In the genomic region with DNA sequence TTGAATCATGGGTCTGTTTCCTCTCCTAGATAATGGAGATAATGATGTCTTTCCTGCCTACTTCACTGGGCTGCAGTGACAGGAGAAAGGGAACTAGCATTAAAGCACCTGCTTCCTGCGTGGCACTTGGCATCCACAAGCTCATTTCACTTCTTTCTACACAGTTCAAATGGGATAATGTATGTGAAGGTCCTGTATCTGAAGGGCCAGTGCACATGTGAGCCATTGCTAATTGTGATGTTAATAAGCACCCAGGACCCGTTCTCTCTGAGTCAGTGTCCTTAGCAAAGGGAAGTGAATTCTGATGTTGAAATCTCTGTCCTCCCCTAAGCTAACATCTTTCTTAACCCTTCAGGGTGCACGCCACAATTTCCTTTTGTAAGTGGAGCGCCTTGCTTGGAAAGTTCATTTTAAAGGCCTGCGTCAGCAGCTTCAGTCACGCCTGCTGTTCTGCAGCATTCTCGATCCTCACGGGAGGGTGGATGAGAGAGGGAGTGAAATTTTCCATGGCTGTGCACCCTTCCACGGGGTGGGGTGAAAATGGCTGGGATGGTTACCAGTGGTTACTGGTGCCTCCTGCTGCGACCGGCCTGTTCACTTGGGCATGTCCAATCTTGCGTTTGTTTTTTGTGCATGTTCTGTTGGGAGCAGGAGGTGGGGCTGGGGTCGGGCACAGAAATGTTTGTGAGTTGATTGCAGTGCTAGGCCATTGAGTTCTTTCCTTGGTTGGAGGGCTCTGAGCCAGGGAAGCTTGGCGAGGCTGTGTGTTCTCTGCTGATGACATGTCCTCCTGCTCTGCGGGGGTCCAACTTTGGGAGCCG, we compare ENCODE assay signal across 8 cellular contexts. TPM values are rescaled to one million over a fixed set of nuclear protein-coding genes. Genes with fewer than 3 reads are reported as not detected.
DNase-seq lines count a peak whose midpoint lies in the region; ATAC-seq and TF ChIP-seq lines count a peak whose summit lies in the region.

No MANE protein-coding gene starts in this region.

- H3K9me3 ChIP-seq in endodermal cell (ENCODE audit: control insufficient read depth, low read length) (no peaks in the 10 kb centered on the region), muscle layer of colon (ENCODE audit: low read length) (no peaks in the 10 kb centered on the region)

- H3K4me3 Mint-ChIP-seq in endodermal cell = no peak overlapping the region
- H3K4me3 Mint-ChIP-seq in activated T-helper 2 cell treated with anti-CD3 and anti-CD28 coated beads, Interferon-gamma antibody, Interleukin-2, Interleukin-4, amounts not matched to agents 10 μg/mL and 5 μg/mL and 100 μg/mL, durations not matched to agents 14 hours and 24 hours and 36 hours (ENCODE audit: low read depth) = no peak overlapping the region

- intact Hi-C loops in activated T-helper 2 cell treated with anti-CD3 and anti-CD28 coated beads, Interferon-gamma antibody, Interleukin-2, Interleukin-4, amounts not matched to agents 10 μg/mL and 5 μg/mL and 100 μg/mL, durations not matched to agents 14 hours and 24 hours and 36 hours (cut with micrococcal nuclease) = no loop called here

- H3K27ac ChIP-seq in endodermal cell (ENCODE audit: low read depth, low read length) (peak overlapping the region; percentile 82), muscle layer of colon (ENCODE audit: low read depth, low read length) (peak overlapping the region; percentile 29)

- H3K27me3 Mint-ChIP-seq in endodermal cell (ENCODE audit: insufficient read depth) = no peaks in the 10 kb centered on the region
- no peaks in the 10 kb centered on the region for H3K27me3 Mint-ChIP-seq in activated T-helper 2 cell treated with anti-CD3 and anti-CD28 coated beads, Interferon-gamma antibody, Interleukin-2, Interleukin-4, amounts not matched to agents 10 μg/mL and 5 μg/mL and 100 μg/mL, durations not matched to agents 14 hours and 24 hours and 36 hours (ENCODE audit: low read depth)

- H3K27ac Mint-ChIP-seq in endodermal cell = peak overlapping the region; percentile 84
- H3K27ac Mint-ChIP-seq in activated T-helper 2 cell treated with anti-CD3 and anti-CD28 coated beads, Interferon-gamma antibody, Interleukin-2, Interleukin-4, amounts not matched to agents 10 μg/mL and 5 μg/mL and 100 μg/mL, durations not matched to agents 14 hours and 24 hours and 36 hours = no peak overlapping the region

- H3K9ac ChIP-seq in endodermal cell (ENCODE audit: extremely low read depth, low read length, poor library complexity, severe bottlenecking) = peak overlapping the region; percentile 0
- no peak overlapping the region for H3K9ac ChIP-seq in muscle layer of colon (ENCODE audit: low read length)

- DNase-seq in ELF-1 (ENCODE audit: low read depth, low spot score) (peak; percentile 39), NCI-H446 treated with DMSO at 0.1 percent for 48 hours (lab: John Stamatoyannopoulos, UW) (peak; percentile 67), endodermal cell (peak; percentile 60), NCI-H82 treated with DMSO at 0.1 percent for 48 hours (lab: John Stamatoyannopoulos, UW; ENCODE audit: unreplicated experiment) (no peak)
- no peak for DNase-seq in activated T-helper 2 cell treated with anti-CD3 and anti-CD28 coated beads, Interferon-gamma antibody, Interleukin-2, Interleukin-4, amounts not matched to agents 10 μg/mL and 5 μg/mL and 100 μg/mL, durations not matched to agents 14 hours and 24 hours and 36 hours (ENCODE audit: low spot score)

- H3K4me3 ChIP-seq in endodermal cell (ENCODE audit: low read length) (no peak overlapping the region), muscle layer of colon (ENCODE audit: low read depth in 1 of 2, low read length in 2 of 2) (no peak overlapping the region)

- 55 to 80% methylated on average over 10 to 16 of the region's 16 CpGs for WGBS in endodermal cell (ENCODE audit: insufficient coverage in 1 of 2, insufficient read length in 1 of 2), 2 experiments

- H3K9me3 Mint-ChIP-seq in endodermal cell = no peaks in the 10 kb centered on the region
- H3K9me3 Mint-ChIP-seq in activated T-helper 2 cell treated with anti-CD3 and anti-CD28 coated beads, Interferon-gamma antibody, Interleukin-2, Interleukin-4, amounts not matched to agents 10 μg/mL and 5 μg/mL and 100 μg/mL, durations not matched to agents 14 hours and 24 hours and 36 hours = no peaks in the 10 kb centered on the region

- no peaks in the 10 kb centered on the region for H3K36me3 Mint-ChIP-seq in endodermal cell (ENCODE audit: low read depth)
- peaks cover 20% of the 10 kb centered on the region for H3K36me3 Mint-ChIP-seq in activated T-helper 2 cell treated with anti-CD3 and anti-CD28 coated beads, Interferon-gamma antibody, Interleukin-2, Interleukin-4, amounts not matched to agents 10 μg/mL and 5 μg/mL and 100 μg/mL, durations not matched to agents 14 hours and 24 hours and 36 hours (ENCODE audit: low read depth)

- TF ChIP-seq CTCF in endodermal cell (conservative IDR thresholded peaks at IDR 0.05) = no peak

- no peaks in the 10 kb centered on the region for H3K27me3 ChIP-seq in endodermal cell (ENCODE audit: control insufficient read depth, insufficient read depth, low read length, poor library complexity, severe bottlenecking)
- H3K27me3 ChIP-seq in muscle layer of colon (ENCODE audit: control insufficient read depth in 1 of 2, insufficient read depth in 2 of 2, low read length in 2 of 2) = no peaks in the 10 kb centered on the region

- no peaks in the 10 kb centered on the region for H3K36me3 ChIP-seq in endodermal cell (ENCODE audit: control insufficient read depth, insufficient read depth, low read length)
- no peaks in the 10 kb centered on the region for H3K36me3 ChIP-seq in muscle layer of colon (ENCODE audit: insufficient read depth, low read length)

- H3K4me1 ChIP-seq in endodermal cell (ENCODE audit: control insufficient read depth, insufficient read depth, low read length) = peaks cover 6% of the 10 kb centered on the region
- peaks cover 57% of the 10 kb centered on the region for H3K4me1 ChIP-seq in muscle layer of colon (ENCODE audit: insufficient read depth, low read length)

- H3K4me1 Mint-ChIP-seq in endodermal cell = peaks cover 36% of the 10 kb centered on the region
- peaks cover 48% of the 10 kb centered on the region for H3K4me1 Mint-ChIP-seq in activated T-helper 2 cell treated with anti-CD3 and anti-CD28 coated beads, Interferon-gamma antibody, Interleukin-2, Interleukin-4, amounts not matched to agents 10 μg/mL and 5 μg/mL and 100 μg/mL, durations not matched to agents 14 hours and 24 hours and 36 hours (ENCODE audit: low read depth)

- ATAC-seq in HG03159 (IDR thresholded peaks at IDR 0.05; ENCODE audit: unreplicated experiment) (no peak), GM21423 (IDR thresholded peaks at IDR 0.05; ENCODE audit: unreplicated experiment) (no peak)

RNA-seq across cellular contexts. Expression of a gene that starts 59.2 kb away (rescaled TPM):
- total RNA-seq in endodermal cell = 10 to 100 TPM; 38.0 to 78.8 TPM
- polyA plus RNA-seq in endodermal cell (2013, experiment 1 of 2) = 48.2 TPM
- 45.5 TPM for polyA plus RNA-seq in endodermal cell (2013, experiment 2 of 2)
- 197 TPM in 2 replicates for total RNA-seq in activated T-helper 2 cell treated with anti-CD3 and anti-CD28 coated beads, Interferon-gamma antibody, Interleukin-2, Interleukin-4, amounts not matched to agents 10 μg/mL and 5 μg/mL and 100 μg/mL, durations not matched to agents 14 hours and 24 hours and 36 hours

Comparison
In these comparisons a context has a peak if more than half of its experiments do, and no peak if none do; other contexts are left out.
1. DNase-seq: peak in ELF-1 (single experiment), NCI-H446 treated with DMSO at 0.1 percent for 48 hours (single experiment) and endodermal cell (single experiment); none in activated T-helper 2 cell treated with anti-CD3 and anti-CD28 coated beads, Interferon-gamma antibody, Interleukin-2, Interleukin-4, amounts not matched to agents 10 μg/mL and 5 μg/mL and 100 μg/mL, durations not matched to agents 14 hours and 24 hours and 36 hours (single experiment) and NCI-H82 treated with DMSO at 0.1 percent for 48 hours (single experiment).